Comparison of ENCODE assay signal across 19 cellular contexts in the genomic region with DNA sequence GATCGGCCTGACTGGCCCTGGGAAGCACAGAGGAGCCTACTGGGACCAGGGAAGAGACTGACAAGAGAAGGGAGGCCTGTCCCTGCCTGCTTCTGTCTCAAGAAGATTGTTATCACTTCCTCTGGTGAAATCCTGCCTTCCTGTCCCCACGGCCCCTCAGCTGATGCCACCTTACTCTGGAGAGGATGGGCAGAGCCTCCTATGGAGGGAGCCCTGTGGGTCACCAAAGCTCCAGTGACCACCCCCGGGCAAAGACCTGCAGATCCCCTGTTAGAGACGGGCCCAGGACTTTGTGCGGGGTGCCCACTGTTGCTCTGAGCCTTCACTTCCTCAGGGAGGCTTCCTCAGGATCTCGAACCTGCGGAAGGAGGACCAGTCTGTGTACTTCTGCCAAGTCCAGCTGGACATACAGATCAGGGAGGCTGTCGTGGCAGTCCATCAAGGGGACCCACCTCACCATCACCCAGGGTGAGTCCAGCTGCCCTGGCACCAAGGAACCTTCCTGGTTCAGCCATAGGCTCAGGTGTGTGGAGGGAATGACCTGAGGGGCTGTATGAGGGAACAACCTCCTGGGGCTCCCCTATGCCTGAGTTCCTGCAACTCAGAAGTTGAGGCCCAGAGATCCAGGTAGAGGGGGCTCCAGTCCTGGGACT. TPM values are rescaled to one million over a fixed set of nuclear protein-coding genes. Genes with fewer than 3 reads are reported as not detected.
"Had no signal": no experiment of that assay in that cellular context is flagged by ENCODE, and none has a peak within 500 bp of the region (broad histone marks: within the 10 kb centered on the region; RNA-seq: fewer than 3 reads in every experiment).

No MANE protein-coding gene starts in this region.

- H3K27me3 ChIP-seq: body of pancreas, gastrocnemius medialis, heart right ventricle, right atrium auricular region had no signal

- H3K27ac Mint-ChIP-seq: activated CD4-positive, alpha-beta T cell treated with anti-CD3 and anti-CD28 coated beads for 36 hours; activated T-helper 2 cell treated with anti-CD3 and anti-CD28 coated beads, Interferon-gamma antibody, Interleukin-2, Interleukin-4, amounts not matched to agents 10 μg/mL and 5 μg/mL and 100 μg/mL, durations not matched to agents 14 hours and 24 hours and 36 hours had no signal

- H3K27ac ChIP-seq: body of pancreas, epithelial cell of prostate, gastrocnemius medialis, left ventricle myocardium inferior, right atrium auricular region, WERI-Rb-1 had no signal

- ATAC-seq: activated CD4-positive, alpha-beta T cell treated with anti-CD3 and anti-CD28 coated beads for 36 hours; body of pancreas; gastrocnemius medialis had no signal

- H3K9me3 Mint-ChIP-seq: activated T-helper 2 cell treated with anti-CD3 and anti-CD28 coated beads, Interferon-gamma antibody, Interleukin-2, Interleukin-4, amounts not matched to agents 10 μg/mL and 5 μg/mL and 100 μg/mL, durations not matched to agents 14 hours and 24 hours and 36 hours; central memory CD8-positive, alpha-beta T cell had no signal

- H3K27me3 Mint-ChIP-seq: activated CD4-positive, alpha-beta T cell treated with anti-CD3 and anti-CD28 coated beads for 36 hours; central memory CD8-positive, alpha-beta T cell had no signal

- FAIRE-seq: keratinocyte had no signal

- H3K4me1 ChIP-seq: body of pancreas, gastrocnemius medialis, heart right ventricle, left ventricle myocardium inferior, right atrium auricular region had no signal

- H3K4me3 Mint-ChIP-seq: activated CD4-positive, alpha-beta T cell treated with anti-CD3 and anti-CD28 coated beads for 36 hours; central memory CD8-positive, alpha-beta T cell had no signal

- H3K4me3 ChIP-seq: body of pancreas, gastrocnemius medialis, left ventricle myocardium inferior, right atrium auricular region, skin epidermis had no signal

- DNase-seq: activated CD4-positive, alpha-beta T cell treated with anti-CD3 and anti-CD28 coated beads for 36 hours; activated naive CD4-positive, alpha-beta T cell treated with anti-CD3 and anti-CD28 coated beads, Interleukin-2, amount 50 U/mL, for 16 hours; amniotic stem cell; body of pancreas; cortex of kidney; effector memory CD4-positive, alpha-beta T cell; gastrocnemius medialis; heart right ventricle; left ventricle myocardium inferior; mesendoderm; substantia nigra; trophoblast cell; WERI-Rb-1 had no signal

- H3K9me3 ChIP-seq: body of pancreas, gastrocnemius medialis, heart right ventricle, left ventricle myocardium inferior, right atrium auricular region had no signal

RNA-seq across cellular contexts. Expression of a gene that starts 49.0 kb away (rescaled TPM):
- total RNA-seq: activated CD4-positive, alpha-beta T cell treated with anti-CD3 and anti-CD28 coated beads for 36 hours; activated T-helper 2 cell treated with anti-CD3 and anti-CD28 coated beads, Interferon-gamma antibody, Interleukin-2, Interleukin-4, amounts not matched to agents 10 μg/mL and 5 μg/mL and 100 μg/mL, durations not matched to agents 14 hours and 24 hours and 36 hours; body of pancreas; gastrocnemius medialis; heart right ventricle; left ventricle myocardium inferior; right atrium auricular region had no signal
- polyA plus RNA-seq: keratinocyte had no signal
